Comparison of ENCODE assay signal across 1 cellular context in the genomic region with DNA sequence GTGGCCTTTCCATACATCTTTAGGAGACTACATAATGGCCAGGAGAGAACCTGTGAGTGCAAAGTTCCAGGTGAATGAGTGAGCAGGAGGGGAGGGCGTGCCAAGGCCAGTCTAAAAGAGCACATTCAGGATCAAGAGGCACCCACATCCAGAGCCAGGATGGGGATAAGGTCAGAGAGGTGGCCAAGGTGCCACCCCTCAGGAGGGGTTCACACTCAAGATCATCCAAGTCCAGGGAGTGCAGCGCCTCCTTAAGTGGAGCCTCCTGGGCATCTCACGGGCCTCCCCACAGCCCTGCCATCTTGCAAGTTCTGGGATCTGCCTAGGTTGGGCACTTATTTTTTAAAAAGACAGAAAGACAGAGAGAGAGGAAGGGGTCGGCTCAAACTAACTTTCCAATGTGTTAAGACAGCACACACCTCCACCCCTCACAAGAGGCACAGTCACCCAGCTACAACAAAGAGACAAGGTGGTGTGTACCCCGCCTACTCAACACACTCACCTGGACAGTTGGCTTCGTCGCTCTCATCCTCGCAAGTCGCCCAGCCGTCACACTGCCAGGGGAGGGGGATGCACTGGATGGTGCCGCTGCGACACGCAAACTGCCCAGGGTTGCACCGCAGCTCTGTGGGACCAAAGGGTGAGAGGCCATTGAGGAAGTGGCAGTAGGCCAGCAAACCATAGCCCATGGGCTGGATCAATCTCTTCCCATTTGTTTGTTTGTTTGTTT.
TF ChIP-seq lines count a peak whose summit lies in the region.

No MANE protein-coding gene starts in this region.

TF ChIP-seq in K562, 482 proteins besides CTCF, POLR2A, EP300 and RAD21 (continued from another document and continues in another):
- TF ChIP-seq SNRNP70 (optimal IDR thresholded peaks at IDR 0.05; ENCODE audit: low read depth, low read length) = no peak
- 0 out of 2 replicates have a peak, but pooled peaks have one; percentile 77 for TF ChIP-seq ZC3H4 (CRISPR knock-in tag; IDR thresholded peaks at IDR 0.05; ENCODE audit: borderline replicate concordance)
- TF ChIP-seq, protein P1, sequence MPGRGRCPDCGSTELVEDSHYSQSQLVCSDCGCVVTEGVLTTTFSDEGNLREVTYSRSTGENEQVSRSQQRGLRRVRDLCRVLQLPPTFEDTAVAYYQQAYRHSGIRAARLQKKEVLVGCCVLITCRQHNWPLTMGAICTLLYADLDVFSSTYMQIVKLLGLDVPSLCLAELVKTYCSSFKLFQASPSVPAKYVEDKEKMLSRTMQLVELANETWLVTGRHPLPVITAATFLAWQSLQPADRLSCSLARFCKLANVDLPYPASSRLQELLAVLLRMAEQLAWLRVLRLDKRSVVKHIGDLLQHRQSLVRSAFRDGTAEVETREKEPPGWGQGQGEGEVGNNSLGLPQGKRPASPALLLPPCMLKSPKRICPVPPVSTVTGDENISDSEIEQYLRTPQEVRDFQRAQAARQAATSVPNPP (IDR thresholded peaks at IDR 0.05; ENCODE audit: borderline replicate concordance, insufficient read depth, insufficient read length) = no peak
- TF ChIP-seq KLF10 (CRISPR knock-in tag; IDR thresholded peaks at IDR 0.05) = no peak
- TF ChIP-seq ZBTB1 (CRISPR knock-in tag; IDR thresholded peaks at IDR 0.05; ENCODE audit: borderline replicate concordance, low read depth) = no peak
- no peak for TF ChIP-seq SMARCA5 (IDR thresholded peaks at IDR 0.05)
- TF ChIP-seq ARHGAP35 (IDR thresholded peaks at IDR 0.05; ENCODE audit: partially characterized antibody) = no peak
- TF ChIP-seq ZKSCAN1 (IDR thresholded peaks at IDR 0.05; ENCODE audit: low read depth, low read length) = no peak
- TF ChIP-seq, protein P2, sequence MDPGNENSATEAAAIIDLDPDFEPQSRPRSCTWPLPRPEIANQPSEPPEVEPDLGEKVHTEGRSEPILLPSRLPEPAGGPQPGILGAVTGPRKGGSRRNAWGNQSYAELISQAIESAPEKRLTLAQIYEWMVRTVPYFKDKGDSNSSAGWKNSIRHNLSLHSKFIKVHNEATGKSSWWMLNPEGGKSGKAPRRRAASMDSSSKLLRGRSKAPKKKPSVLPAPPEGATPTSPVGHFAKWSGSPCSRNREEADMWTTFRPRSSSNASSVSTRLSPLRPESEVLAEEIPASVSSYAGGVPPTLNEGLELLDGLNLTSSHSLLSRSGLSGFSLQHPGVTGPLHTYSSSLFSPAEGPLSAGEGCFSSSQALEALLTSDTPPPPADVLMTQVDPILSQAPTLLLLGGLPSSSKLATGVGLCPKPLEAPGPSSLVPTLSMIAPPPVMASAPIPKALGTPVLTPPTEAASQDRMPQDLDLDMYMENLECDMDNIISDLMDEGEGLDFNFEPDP (CRISPR knock-in tag; IDR thresholded peaks at IDR 0.05) = no peak
- no peak for TF ChIP-seq EP400 (IDR thresholded peaks at IDR 0.05)
- no peak for TF ChIP-seq ZNF24 (IDR thresholded peaks at IDR 0.05)
- TF ChIP-seq SMARCA4 (IDR thresholded peaks at IDR 0.05) = no peak
- TF ChIP-seq THAP7 (CRISPR knock-in tag; IDR thresholded peaks at IDR 0.05) = no peak
- no peak for TF ChIP-seq GTF2F1 (IDR thresholded peaks at IDR 0.05; ENCODE audit: low read depth, low read length)
- TF ChIP-seq FUS (optimal IDR thresholded peaks at IDR 0.05; ENCODE audit: low read depth, low read length) = no peak
- no peak for TF ChIP-seq SETDB1 (IDR thresholded peaks at IDR 0.05; ENCODE audit: low read length)
- no peak for TF ChIP-seq E4F1 (CRISPR knock-in tag; IDR thresholded peaks at IDR 0.05; ENCODE audit: borderline replicate concordance)
- TF ChIP-seq CUX1 (CRISPR knock-in tag; IDR thresholded peaks at IDR 0.05) = no peak
- no peak for TF ChIP-seq ZNF436 (CRISPR knock-in tag; IDR thresholded peaks at IDR 0.05)
- TF ChIP-seq, protein P3, sequence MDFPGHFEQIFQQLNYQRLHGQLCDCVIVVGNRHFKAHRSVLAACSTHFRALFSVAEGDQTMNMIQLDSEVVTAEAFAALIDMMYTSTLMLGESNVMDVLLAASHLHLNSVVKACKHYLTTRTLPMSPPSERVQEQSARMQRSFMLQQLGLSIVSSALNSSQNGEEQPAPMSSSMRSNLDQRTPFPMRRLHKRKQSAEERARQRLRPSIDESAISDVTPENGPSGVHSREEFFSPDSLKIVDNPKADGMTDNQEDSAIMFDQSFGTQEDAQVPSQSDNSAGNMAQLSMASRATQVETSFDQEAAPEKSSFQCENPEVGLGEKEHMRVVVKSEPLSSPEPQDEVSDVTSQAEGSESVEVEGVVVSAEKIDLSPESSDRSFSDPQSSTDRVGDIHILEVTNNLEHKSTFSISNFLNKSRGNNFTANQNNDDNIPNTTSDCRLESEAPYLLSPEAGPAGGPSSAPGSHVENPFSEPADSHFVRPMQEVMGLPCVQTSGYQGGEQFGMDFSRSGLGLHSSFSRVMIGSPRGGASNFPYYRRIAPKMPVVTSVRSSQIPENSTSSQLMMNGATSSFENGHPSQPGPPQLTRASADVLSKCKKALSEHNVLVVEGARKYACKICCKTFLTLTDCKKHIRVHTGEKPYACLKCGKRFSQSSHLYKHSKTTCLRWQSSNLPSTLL (IDR thresholded peaks at IDR 0.05) = no peak
- TF ChIP-seq SRF (CRISPR knock-in tag; IDR thresholded peaks at IDR 0.05) = no peak
- no peak for TF ChIP-seq ZFX (CRISPR knock-in tag; IDR thresholded peaks at IDR 0.05)
- TF ChIP-seq, protein P4, sequence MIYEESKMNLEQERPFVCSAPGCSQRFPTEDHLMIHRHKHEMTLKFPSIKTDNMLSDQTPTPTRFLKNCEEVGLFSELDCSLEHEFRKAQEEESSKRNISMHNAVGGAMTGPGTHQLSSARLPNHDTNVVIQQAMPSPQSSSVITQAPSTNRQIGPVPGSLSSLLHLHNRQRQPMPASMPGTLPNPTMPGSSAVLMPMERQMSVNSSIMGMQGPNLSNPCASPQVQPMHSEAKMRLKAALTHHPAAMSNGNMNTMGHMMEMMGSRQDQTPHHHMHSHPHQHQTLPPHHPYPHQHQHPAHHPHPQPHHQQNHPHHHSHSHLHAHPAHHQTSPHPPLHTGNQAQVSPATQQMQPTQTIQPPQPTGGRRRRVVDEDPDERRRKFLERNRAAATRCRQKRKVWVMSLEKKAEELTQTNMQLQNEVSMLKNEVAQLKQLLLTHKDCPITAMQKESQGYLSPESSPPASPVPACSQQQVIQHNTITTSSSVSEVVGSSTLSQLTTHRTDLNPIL (CRISPR knock-in tag; IDR thresholded peaks at IDR 0.05) = no peak
- TF ChIP-seq SUPT5H (IDR thresholded peaks at IDR 0.05) = peak; percentile 46
- TF ChIP-seq ZNF740 (CRISPR knock-in tag; IDR thresholded peaks at IDR 0.05) = no peak
- no peak for TF ChIP-seq ZNF740 (tag; IDR thresholded peaks at IDR 0.05)
- TF ChIP-seq ZNF347 (CRISPR knock-in tag; IDR thresholded peaks at IDR 0.05; ENCODE audit: low read depth) = no peak
- TF ChIP-seq ZNF696 (CRISPR knock-in tag; conservative IDR thresholded peaks at IDR 0.05) = no peak
- 0 out of 2 replicates have a peak, but pooled peaks have one; percentile 27 for TF ChIP-seq PTBP1 (IDR thresholded peaks at IDR 0.05; ENCODE audit: low read depth, low read length)
- TF ChIP-seq ATF1 (CRISPR knock-in tag; IDR thresholded peaks at IDR 0.05) = 0 out of 2 replicates have a peak, but pooled peaks have one; percentile 22
- TF ChIP-seq ATF1 (tag; IDR thresholded peaks at IDR 0.05) = no peak
- TF ChIP-seq ZNF274 (IDR thresholded peaks at IDR 0.05; ENCODE audit: borderline replicate concordance, low read depth, low read length) = no peak
- no peak for TF ChIP-seq ETV1 (tag; conservative IDR thresholded peaks at IDR 0.05; ENCODE audit: low read depth)
- TF ChIP-seq CLOCK (CRISPR knock-in tag; IDR thresholded peaks at IDR 0.05; ENCODE audit: borderline replicate concordance) = no peak
- TF ChIP-seq MED1 (CRISPR knock-in tag; IDR thresholded peaks at IDR 0.05; ENCODE audit: borderline replicate concordance) = no peak
- no peak for TF ChIP-seq CTBP1 (IDR thresholded peaks at IDR 0.05; ENCODE audit: borderline replicate concordance)
- no peak for TF ChIP-seq PHTF2 (CRISPR knock-in tag; IDR thresholded peaks at IDR 0.05)
